ENCODE assay signal across 1 cellular context in genomic region chr9:133125706-133126696, GRCh38.
TF ChIP-seq lines count a peak whose summit lies in the region.

No MANE protein-coding gene starts in this region.

TF ChIP-seq in GM23338, 12 proteins besides CTCF, POLR2A, EP300 and RAD21 (continued from another document):
- no peak for TF ChIP-seq ZNF462 (CRISPR knock-in tag; IDR thresholded peaks at IDR 0.05)
